ENCODE assay signal across 1 cellular context in the genomic region with DNA sequence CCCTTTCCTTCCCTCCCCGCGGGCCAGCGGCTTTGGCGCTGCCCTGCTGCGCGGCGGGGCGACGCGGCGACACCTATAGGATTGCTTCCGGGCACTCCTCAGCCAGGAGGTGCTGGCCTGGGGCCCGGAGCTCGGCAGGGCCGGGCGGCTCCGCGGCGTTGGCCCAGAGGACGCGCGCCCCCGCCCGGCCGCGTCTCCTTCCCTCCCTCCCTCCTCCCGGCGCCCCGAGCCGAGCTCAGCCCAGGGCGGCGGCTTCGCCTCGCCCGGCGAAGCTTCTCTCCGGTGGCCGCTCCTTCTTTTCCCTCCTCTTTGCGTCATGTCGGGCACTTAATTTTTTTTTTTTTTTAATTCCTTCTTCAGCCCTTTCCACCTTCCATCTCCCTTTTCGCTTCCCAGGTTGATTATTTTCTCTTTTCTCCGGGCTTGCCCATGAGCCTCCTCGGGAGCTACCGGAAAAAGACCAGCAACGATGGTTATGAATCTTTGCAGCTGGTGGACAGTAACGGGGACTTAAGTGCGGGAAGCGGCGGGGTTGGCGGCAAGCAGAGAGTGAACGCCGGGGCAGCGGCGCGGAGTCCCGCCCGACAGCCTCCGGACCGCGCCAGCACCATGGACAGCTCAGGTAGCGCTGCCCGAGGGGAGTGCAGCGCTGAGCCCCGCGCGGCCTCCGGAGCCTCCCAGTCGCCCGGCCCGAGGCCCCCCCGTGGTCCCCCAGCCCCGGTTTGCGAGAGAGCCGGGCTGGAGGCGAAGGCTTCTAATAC.
TF ChIP-seq lines count a peak whose summit lies in the region.

DNAJC6 (plus strand) TSS at position 227 of the 761 bp plus-strand sequence; CDS start at position 430, 203 bp downstream.

TF ChIP-seq in HepG2, 621 proteins besides CTCF, POLR2A, EP300 and RAD21 (continued from another document and continues in another):
- TF ChIP-seq, protein P1, sequence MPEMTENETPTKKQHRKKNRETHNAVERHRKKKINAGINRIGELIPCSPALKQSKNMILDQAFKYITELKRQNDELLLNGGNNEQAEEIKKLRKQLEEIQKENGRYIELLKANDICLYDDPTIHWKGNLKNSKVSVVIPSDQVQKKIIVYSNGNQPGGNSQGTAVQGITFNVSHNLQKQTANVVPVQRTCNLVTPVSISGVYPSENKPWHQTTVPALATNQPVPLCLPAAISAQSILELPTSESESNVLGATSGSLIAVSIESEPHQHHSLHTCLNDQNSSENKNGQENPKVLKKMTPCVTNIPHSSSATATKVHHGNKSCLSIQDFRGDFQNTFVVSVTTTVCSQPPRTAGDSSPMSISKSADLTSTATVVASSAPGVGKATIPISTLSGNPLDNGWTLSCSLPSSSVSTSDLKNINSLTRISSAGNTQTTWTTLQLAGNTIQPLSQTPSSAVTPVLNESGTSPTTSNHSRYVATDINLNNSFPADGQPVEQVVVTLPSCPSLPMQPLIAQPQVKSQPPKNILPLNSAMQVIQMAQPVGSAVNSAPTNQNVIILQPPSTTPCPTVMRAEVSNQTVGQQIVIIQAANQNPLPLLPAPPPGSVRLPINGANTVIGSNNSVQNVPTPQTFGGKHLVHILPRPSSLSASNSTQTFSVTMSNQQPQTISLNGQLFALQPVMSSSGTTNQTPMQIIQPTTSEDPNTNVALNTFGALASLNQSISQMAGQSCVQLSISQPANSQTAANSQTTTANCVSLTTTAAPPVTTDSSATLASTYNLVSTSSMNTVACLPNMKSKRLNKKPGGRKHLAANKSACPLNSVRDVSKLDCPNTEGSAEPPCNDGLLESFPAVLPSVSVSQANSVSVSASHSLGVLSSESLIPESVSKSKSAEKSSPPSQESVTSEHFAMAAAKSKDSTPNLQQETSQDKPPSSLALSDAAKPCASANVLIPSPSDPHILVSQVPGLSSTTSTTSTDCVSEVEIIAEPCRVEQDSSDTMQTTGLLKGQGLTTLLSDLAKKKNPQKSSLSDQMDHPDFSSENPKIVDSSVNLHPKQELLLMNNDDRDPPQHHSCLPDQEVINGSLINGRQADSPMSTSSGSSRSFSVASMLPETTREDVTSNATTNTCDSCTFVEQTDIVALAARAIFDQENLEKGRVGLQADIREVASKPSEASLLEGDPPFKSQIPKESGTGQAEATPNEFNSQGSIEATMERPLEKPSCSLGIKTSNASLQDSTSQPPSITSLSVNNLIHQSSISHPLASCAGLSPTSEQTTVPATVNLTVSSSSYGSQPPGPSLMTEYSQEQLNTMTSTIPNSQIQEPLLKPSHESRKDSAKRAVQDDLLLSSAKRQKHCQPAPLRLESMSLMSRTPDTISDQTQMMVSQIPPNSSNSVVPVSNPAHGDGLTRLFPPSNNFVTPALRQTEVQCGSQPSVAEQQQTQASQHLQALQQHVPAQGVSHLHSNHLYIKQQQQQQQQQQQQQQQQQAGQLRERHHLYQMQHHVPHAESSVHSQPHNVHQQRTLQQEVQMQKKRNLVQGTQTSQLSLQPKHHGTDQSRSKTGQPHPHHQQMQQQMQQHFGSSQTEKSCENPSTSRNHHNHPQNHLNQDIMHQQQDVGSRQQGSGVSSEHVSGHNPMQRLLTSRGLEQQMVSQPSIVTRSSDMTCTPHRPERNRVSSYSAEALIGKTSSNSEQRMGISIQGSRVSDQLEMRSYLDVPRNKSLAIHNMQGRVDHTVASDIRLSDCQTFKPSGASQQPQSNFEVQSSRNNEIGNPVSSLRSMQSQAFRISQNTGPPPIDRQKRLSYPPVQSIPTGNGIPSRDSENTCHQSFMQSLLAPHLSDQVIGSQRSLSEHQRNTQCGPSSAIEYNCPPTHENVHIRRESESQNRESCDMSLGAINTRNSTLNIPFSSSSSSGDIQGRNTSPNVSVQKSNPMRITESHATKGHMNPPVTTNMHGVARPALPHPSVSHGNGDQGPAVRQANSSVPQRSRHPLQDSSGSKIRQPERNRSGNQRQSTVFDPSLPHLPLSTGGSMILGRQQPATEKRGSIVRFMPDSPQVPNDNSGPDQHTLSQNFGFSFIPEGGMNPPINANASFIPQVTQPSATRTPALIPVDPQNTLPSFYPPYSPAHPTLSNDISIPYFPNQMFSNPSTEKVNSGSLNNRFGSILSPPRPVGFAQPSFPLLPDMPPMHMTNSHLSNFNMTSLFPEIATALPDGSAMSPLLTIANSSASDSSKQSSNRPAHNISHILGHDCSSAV (CRISPR knock-in tag; IDR thresholded peaks at IDR 0.05; ENCODE audit: borderline replicate concordance): no peak
- TF ChIP-seq ZNF672 (CRISPR knock-in tag; IDR thresholded peaks at IDR 0.05): no peak
- peak; percentile 66; the same call in 1 of the 2 replicates for TF ChIP-seq ZNF616 (CRISPR knock-in tag; IDR thresholded peaks at IDR 0.05; ENCODE audit: low read depth)
- no peak for TF ChIP-seq ZFP62 (CRISPR knock-in tag; IDR thresholded peaks at IDR 0.05)
- no peak for TF ChIP-seq RELA (CRISPR knock-in tag; IDR thresholded peaks at IDR 0.05)
- TF ChIP-seq, protein P2, sequence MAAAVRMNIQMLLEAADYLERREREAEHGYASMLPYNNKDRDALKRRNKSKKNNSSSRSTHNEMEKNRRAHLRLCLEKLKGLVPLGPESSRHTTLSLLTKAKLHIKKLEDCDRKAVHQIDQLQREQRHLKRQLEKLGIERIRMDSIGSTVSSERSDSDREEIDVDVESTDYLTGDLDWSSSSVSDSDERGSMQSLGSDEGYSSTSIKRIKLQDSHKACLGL (CRISPR knock-in tag; IDR thresholded peaks at IDR 0.05): peak; percentile 97
- TF ChIP-seq ZNF225 (CRISPR knock-in tag; IDR thresholded peaks at IDR 0.05): peak; percentile 69; the same call in 1 of the 2 replicates
- TF ChIP-seq PAWR (CRISPR knock-in tag; IDR thresholded peaks at IDR 0.05; ENCODE audit: borderline replicate concordance): no peak
- TF ChIP-seq ZNF30 (CRISPR knock-in tag; IDR thresholded peaks at IDR 0.05): 0 out of 2 replicates have a peak, but pooled peaks have one; percentile 16
- TF ChIP-seq NCOR1 (IDR thresholded peaks at IDR 0.05; ENCODE audit: borderline replicate concordance, low read length): no peak
- TF ChIP-seq, protein P3, sequence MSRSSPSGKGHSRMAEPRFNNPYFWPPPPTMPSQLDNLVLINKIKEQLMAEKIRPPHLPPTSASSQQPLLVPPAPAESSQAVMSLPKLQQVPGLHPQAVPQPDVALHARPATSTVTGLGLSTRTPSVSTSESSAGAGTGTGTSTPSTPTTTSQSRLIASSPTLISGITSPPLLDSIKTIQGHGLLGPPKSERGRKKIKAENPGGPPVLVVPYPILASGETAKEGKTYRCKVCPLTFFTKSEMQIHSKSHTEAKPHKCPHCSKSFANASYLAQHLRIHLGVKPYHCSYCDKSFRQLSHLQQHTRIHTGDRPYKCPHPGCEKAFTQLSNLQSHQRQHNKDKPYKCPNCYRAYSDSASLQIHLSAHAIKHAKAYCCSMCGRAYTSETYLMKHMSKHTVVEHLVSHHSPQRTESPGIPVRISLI (CRISPR knock-in tag; IDR thresholded peaks at IDR 0.05; ENCODE audit: borderline replicate concordance): no peak; the same call in 1 of the 2 replicates
- peak; percentile 35; the same call in 1 of the 2 replicates for TF ChIP-seq ZNF609 (CRISPR knock-in tag; IDR thresholded peaks at IDR 0.05; ENCODE audit: borderline replicate concordance)
- TF ChIP-seq, protein P4, sequence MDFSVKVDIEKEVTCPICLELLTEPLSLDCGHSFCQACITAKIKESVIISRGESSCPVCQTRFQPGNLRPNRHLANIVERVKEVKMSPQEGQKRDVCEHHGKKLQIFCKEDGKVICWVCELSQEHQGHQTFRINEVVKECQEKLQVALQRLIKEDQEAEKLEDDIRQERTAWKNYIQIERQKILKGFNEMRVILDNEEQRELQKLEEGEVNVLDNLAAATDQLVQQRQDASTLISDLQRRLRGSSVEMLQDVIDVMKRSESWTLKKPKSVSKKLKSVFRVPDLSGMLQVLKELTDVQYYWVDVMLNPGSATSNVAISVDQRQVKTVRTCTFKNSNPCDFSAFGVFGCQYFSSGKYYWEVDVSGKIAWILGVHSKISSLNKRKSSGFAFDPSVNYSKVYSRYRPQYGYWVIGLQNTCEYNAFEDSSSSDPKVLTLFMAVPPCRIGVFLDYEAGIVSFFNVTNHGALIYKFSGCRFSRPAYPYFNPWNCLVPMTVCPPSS (IDR thresholded peaks at IDR 0.05): no peak
- TF ChIP-seq ZNF710 (CRISPR knock-in tag; IDR thresholded peaks at IDR 0.05; ENCODE audit: borderline replicate concordance): peak; percentile 81
- TF ChIP-seq, protein P5, sequence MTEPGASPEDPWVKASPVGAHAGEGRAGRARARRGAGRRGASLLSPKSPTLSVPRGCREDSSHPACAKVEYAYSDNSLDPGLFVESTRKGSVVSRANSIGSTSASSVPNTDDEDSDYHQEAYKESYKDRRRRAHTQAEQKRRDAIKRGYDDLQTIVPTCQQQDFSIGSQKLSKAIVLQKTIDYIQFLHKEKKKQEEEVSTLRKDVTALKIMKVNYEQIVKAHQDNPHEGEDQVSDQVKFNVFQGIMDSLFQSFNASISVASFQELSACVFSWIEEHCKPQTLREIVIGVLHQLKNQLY (CRISPR knock-in tag; IDR thresholded peaks at IDR 0.05): peak; percentile 31; the same call in 1 of the 2 replicates
- TF ChIP-seq SYNCRIP (IDR thresholded peaks at IDR 0.05; ENCODE audit: insufficient read depth, low read depth, low read length): no peak
- TF ChIP-seq PLSCR1 (CRISPR knock-in tag; IDR thresholded peaks at IDR 0.05; ENCODE audit: borderline replicate concordance): no peak; the same call in 1 of the 2 replicates
- 0 out of 2 replicates have a peak, but pooled peaks have one; percentile 72 for TF ChIP-seq ZNF598 (CRISPR knock-in tag; IDR thresholded peaks at IDR 0.05; ENCODE audit: borderline replicate concordance)
- peak; percentile 68; the same call in 1 of the 2 replicates for TF ChIP-seq ZNF747 (CRISPR knock-in tag; IDR thresholded peaks at IDR 0.05; ENCODE audit: borderline replicate concordance)
- peak; percentile 71 for TF ChIP-seq SIX4 (CRISPR knock-in tag; IDR thresholded peaks at IDR 0.05)
- TF ChIP-seq, protein P6, sequence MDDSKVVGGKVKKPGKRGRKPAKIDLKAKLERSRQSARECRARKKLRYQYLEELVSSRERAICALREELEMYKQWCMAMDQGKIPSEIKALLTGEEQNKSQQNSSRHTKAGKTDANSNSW (CRISPR knock-in tag; IDR thresholded peaks at IDR 0.05; ENCODE audit: borderline replicate concordance): no peak; the same call in 1 of the 2 replicates
- TF ChIP-seq ZNF253 (CRISPR knock-in tag; IDR thresholded peaks at IDR 0.05; ENCODE audit: borderline replicate concordance): peak; percentile 85; the same call in 1 of the 2 replicates
- TF ChIP-seq ZNF383 (CRISPR knock-in tag; IDR thresholded peaks at IDR 0.05; ENCODE audit: borderline replicate concordance): no peak
